Comparison of ENCODE assay signal across 20 cellular contexts in the genomic region with DNA sequence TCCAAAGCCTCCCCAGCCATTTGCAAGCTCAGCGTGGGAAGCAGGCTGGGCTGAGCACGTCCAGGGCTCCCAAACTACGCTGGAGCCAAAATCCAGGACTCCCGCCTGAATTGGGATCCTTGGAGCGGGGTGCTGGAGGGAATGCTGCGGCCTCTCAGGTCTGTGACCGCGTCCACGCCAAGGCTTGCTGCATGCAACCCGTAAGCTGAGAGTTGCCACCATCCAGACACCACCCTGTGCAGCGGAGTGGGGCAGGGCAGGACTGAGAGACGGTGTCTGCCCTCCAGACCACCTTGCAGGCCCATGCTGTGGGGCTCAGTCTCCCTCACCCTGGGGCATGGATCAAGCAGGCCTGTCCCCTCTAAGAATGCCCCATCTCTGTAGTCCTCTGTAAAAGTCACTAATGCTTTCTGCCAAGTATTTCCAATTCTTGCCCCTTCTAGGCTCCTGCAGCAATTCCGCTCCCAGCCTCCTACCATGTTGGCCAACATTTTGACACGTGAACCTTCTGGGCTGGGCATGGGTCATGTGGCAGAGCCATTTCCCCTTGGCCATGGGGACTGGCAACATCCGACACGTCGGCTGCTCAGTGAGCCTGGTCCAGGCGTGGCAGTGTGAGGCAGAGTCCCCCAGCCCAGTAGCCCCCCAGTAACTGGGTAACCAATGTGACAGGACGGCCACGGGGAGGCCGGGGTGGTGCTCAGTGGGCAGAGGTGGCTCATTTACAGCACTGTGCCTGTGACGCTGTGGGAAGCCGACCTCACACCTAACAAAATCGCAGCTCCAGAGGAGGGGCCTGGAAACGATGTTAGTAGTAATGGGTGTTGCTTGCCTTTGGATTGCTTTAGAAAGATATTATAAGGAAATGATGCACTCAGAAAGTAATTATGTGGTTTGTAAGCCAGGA. TPM values are rescaled to one million over a fixed set of nuclear protein-coding genes. Genes with fewer than 3 reads are reported as not detected.
DNase-seq lines count a peak whose midpoint lies in the region; ATAC-seq and TF ChIP-seq lines count a peak whose summit lies in the region.
"Had no signal": no experiment of that assay in that cellular context is flagged by ENCODE, and none has a peak within 500 bp of the region (broad histone marks: within the 10 kb centered on the region; RNA-seq: fewer than 3 reads in every experiment).

No MANE protein-coding gene starts in this region.

- peak; percentile 7 for DNase-seq in activated CD4-positive, alpha-beta memory T cell treated with anti-CD3 and anti-CD28 coated beads for 36 hours
- DNase-seq in activated CD4-positive, alpha-beta memory T cell treated with anti-CD3 and anti-CD28 coated beads, Interleukin-2, amount 10 ng/mL, durations not matched to agents 7 days and 5 days, result no peak
- DNase-seq in left lobe of liver (ENCODE audit: low spot score), result peak; percentile 41
- DNase-seq in smooth muscle cell (lab: John Stamatoyannopoulos, UW; ENCODE audit: unreplicated experiment), result no peak
- no peak for DNase-seq in NCI-H524 treated with DMSO at 0.1 percent for 48 hours (lab: John Stamatoyannopoulos, UW)
- DNase-seq in A673 (ENCODE audit: low spot score), result no peak
- DNase-seq: 8988T; CD4-positive, alpha-beta T cell; KBM-7; NCI-H1105 treated with DMSO at 0.1 percent for 48 hours; NCI-H146; NCI-H1930; NCI-H446 treated with DMSO at 0.1 percent for 48 hours; NCI-H526 treated with DMSO at 0.1 percent for 48 hours; SHP77 had no signal

- H3K27ac Mint-ChIP-seq in activated CD4-positive, alpha-beta memory T cell treated with anti-CD3 and anti-CD28 coated beads for 36 hours, result no peak overlapping the region
- no peak overlapping the region for H3K27ac Mint-ChIP-seq in activated CD4-positive, alpha-beta memory T cell treated with anti-CD3 and anti-CD28 coated beads, Interleukin-2, amount 10 ng/mL, durations not matched to agents 7 days and 5 days
- H3K27ac Mint-ChIP-seq: CD4-positive, alpha-beta T cell had no signal

- H3K27ac ChIP-seq in HEK293 (ENCODE audit: extremely low read depth, low read depth, low read length), result no peak overlapping the region
- no peak overlapping the region for H3K27ac ChIP-seq in smooth muscle cell (ENCODE audit: low read depth)
- H3K27ac ChIP-seq in A673 (ENCODE audit: low read depth, low read length, poor library complexity, severe bottlenecking), result no peak overlapping the region
- H3K27ac ChIP-seq: RWPE1 had no signal

- TF ChIP-seq CTCF in HEK293 (tag by site-specific recombination; IDR thresholded peaks at IDR 0.05) (no peak), smooth muscle cell (IDR thresholded peaks at IDR 0.05; ENCODE audit: borderline replicate concordance, insufficient read depth, poor library complexity, severe bottlenecking) (no peak), A673 (conservative IDR thresholded peaks at IDR 0.05; ENCODE audit: low read depth, low read length) (no peak)

- CTCF ChIA-PET in activated CD4-positive, alpha-beta memory T cell treated with anti-CD3 and anti-CD28 coated beads for 36 hours (lab: Charles Lee), result interaction anchor here (5.0 kb wide), 1 partner anchor 224 kb away, joined by 61 read pairs; no protein-coding TSS in a partner anchor
- CTCF ChIA-PET in activated CD4-positive, alpha-beta memory T cell treated with anti-CD3 and anti-CD28 coated beads, Interleukin-2, amount 10 ng/mL, durations not matched to agents 7 days and 5 days (lab: Charles Lee), result interaction anchor here (2.9 kb wide), 1 partner anchor 224 kb away, joined by 34 read pairs; no protein-coding TSS in a partner anchor
- CTCF ChIA-PET in HEK293 (lab: Yijun Ruan, JAX) (interaction anchor here (0.6 to 1.2 kb wide), 6 partner anchors 22 to 222 kb away, joined by 3 to 4 read pairs (median 3); no protein-coding TSS in a partner anchor), A673 (lab: Charles Lee) (no interaction called here)

- H3K36me3 ChIP-seq in HEK293 (ENCODE audit: control insufficient read depth in 2 of 2, insufficient read depth in 1 of 2, low read length in 2 of 2) (no peaks in the 10 kb centered on the region), smooth muscle cell (ENCODE audit: low read depth) (no peaks in the 10 kb centered on the region), A673 (ENCODE audit: insufficient read depth, low read length, poor library complexity, severe bottlenecking) (no peaks in the 10 kb centered on the region)

- no peaks in the 10 kb centered on the region; the same call in 1 of the 2 replicates for H3K9me3 ChIP-seq in HEK293 (ENCODE audit: control insufficient read depth, insufficient read depth, low read depth, low read length)
- H3K9me3 ChIP-seq in smooth muscle cell (replicated peaks; ENCODE audit: low read depth), result no peaks in the 10 kb centered on the region
- no peaks in the 10 kb centered on the region for H3K9me3 ChIP-seq in A673 (ENCODE audit: low read depth, low read length, poor library complexity, severe bottlenecking)

- H4K20me1 ChIP-seq in smooth muscle cell (ENCODE audit: low read depth), result no peaks in the 10 kb centered on the region

- no peaks in the 10 kb centered on the region for H3F3A ChIP-seq in smooth muscle cell (ENCODE audit: low read depth)

- H3K27me3 Mint-ChIP-seq in activated CD4-positive, alpha-beta memory T cell treated with anti-CD3 and anti-CD28 coated beads for 36 hours, result no peaks in the 10 kb centered on the region
- peaks cover 10% of the 10 kb centered on the region for H3K27me3 Mint-ChIP-seq in activated CD4-positive, alpha-beta memory T cell treated with anti-CD3 and anti-CD28 coated beads, Interleukin-2, amount 10 ng/mL, durations not matched to agents 7 days and 5 days
- H3K27me3 Mint-ChIP-seq: CD4-positive, alpha-beta T cell had no signal

- H3K36me3 Mint-ChIP-seq in activated CD4-positive, alpha-beta memory T cell treated with anti-CD3 and anti-CD28 coated beads for 36 hours, result no peaks in the 10 kb centered on the region
- H3K36me3 Mint-ChIP-seq in activated CD4-positive, alpha-beta memory T cell treated with anti-CD3 and anti-CD28 coated beads, Interleukin-2, amount 10 ng/mL, durations not matched to agents 7 days and 5 days (ENCODE audit: low read depth), result no peaks in the 10 kb centered on the region

- H3K4me2 ChIP-seq in smooth muscle cell, result peak overlapping the region; percentile 21

- POLR2A ChIA-PET in activated CD4-positive, alpha-beta memory T cell treated with anti-CD3 and anti-CD28 coated beads for 36 hours (lab: Charles Lee), result no interaction called here
- POLR2A ChIA-PET in activated CD4-positive, alpha-beta memory T cell treated with anti-CD3 and anti-CD28 coated beads, Interleukin-2, amount 10 ng/mL, durations not matched to agents 7 days and 5 days (lab: Charles Lee), result no interaction called here
- POLR2A ChIA-PET in HEK293 (lab: Yijun Ruan, JAX), result no interaction called here
- POLR2A ChIA-PET in A673 (lab: Charles Lee; ENCODE audit: low non-redundant PET), result no interaction called here

- WGBS in smooth muscle cell (ENCODE audit: low lambda C conversion rate), result 92% methylated on average over 25 of the region's 25 CpGs

- H3K27me3 ChIP-seq in smooth muscle cell (ENCODE audit: low read depth) (no peaks in the 10 kb centered on the region), A673 (replicated peaks; ENCODE audit: insufficient read depth, low read depth, low read length, poor library complexity) (no peaks in the 10 kb centered on the region)

- no TSS peak for BruUV-seq in A673 (replicated peaks; lab: Mats Ljungman, UMichigan)

- H2AFZ ChIP-seq in smooth muscle cell (ENCODE audit: low read depth), result peak overlapping the region; percentile 18

- H3K9ac ChIP-seq in smooth muscle cell (ENCODE audit: low read depth), result no peak overlapping the region

- no peaks in the 10 kb centered on the region for H3K4me1 ChIP-seq in HEK293 (ENCODE audit: control insufficient read depth, insufficient read depth, low read length)
- no peaks in the 10 kb centered on the region for H3K4me1 ChIP-seq in smooth muscle cell (ENCODE audit: low read depth)
- H3K4me1 ChIP-seq in A673 (ENCODE audit: insufficient read depth, low read length, poor library complexity, severe bottlenecking), result no peaks in the 10 kb centered on the region

- intact Hi-C loops in activated CD4-positive, alpha-beta memory T cell treated with anti-CD3 and anti-CD28 coated beads for 36 hours (cut with micrococcal nuclease), result no loop called here
- intact Hi-C loops in A673 (cut with micrococcal nuclease; ENCODE audit: unreplicated experiment), result loop anchor here (10.0 kb wide), 2 partner anchors 61 to 1049 kb away; no protein-coding TSS in a partner anchor

- no peak for ATAC-seq in left lobe of liver
- ATAC-seq: Panc1 had no signal

- H3K4me3 ChIP-seq in HEK293 (ENCODE audit: low read depth, low read length) (no peak overlapping the region), smooth muscle cell (no peak overlapping the region), A673 (ENCODE audit: low read depth, low read length, poor library complexity, severe bottlenecking) (no peak overlapping the region)

- H3K4me1 Mint-ChIP-seq in activated CD4-positive, alpha-beta memory T cell treated with anti-CD3 and anti-CD28 coated beads for 36 hours (ENCODE audit: low read depth), result peaks cover 4% of the 10 kb centered on the region
- peaks cover 10% of the 10 kb centered on the region for H3K4me1 Mint-ChIP-seq in activated CD4-positive, alpha-beta memory T cell treated with anti-CD3 and anti-CD28 coated beads, Interleukin-2, amount 10 ng/mL, durations not matched to agents 7 days and 5 days

- no peak overlapping the region for H3K4me3 Mint-ChIP-seq in activated CD4-positive, alpha-beta memory T cell treated with anti-CD3 and anti-CD28 coated beads for 36 hours
- no peak overlapping the region for H3K4me3 Mint-ChIP-seq in activated CD4-positive, alpha-beta memory T cell treated with anti-CD3 and anti-CD28 coated beads, Interleukin-2, amount 10 ng/mL, durations not matched to agents 7 days and 5 days
- H3K4me3 Mint-ChIP-seq: CD4-positive, alpha-beta T cell had no signal

- H3K9me3 Mint-ChIP-seq in activated CD4-positive, alpha-beta memory T cell treated with anti-CD3 and anti-CD28 coated beads for 36 hours, result no peaks in the 10 kb centered on the region
- no peaks in the 10 kb centered on the region for H3K9me3 Mint-ChIP-seq in activated CD4-positive, alpha-beta memory T cell treated with anti-CD3 and anti-CD28 coated beads, Interleukin-2, amount 10 ng/mL, durations not matched to agents 7 days and 5 days
- H3K9me3 Mint-ChIP-seq: CD4-positive, alpha-beta T cell had no signal

- H3K79me2 ChIP-seq in smooth muscle cell (ENCODE audit: low read depth), result no peaks in the 10 kb centered on the region

TF ChIP-seq in HEK293, 187 proteins besides CTCF, POLR2A, EP300 and RAD21 (continues in another document):
- no peak for TF ChIP-seq ZNF37A (tag by site-specific recombination; IDR thresholded peaks at IDR 0.05)
- no peak for TF ChIP-seq ZNF112 (tag by site-specific recombination; IDR thresholded peaks at IDR 0.05)
- TF ChIP-seq ZNF585B (tag by site-specific recombination; IDR thresholded peaks at IDR 0.05), result 0 out of 2 replicates have a peak, but pooled peaks have one; percentile 12
- no peak for TF ChIP-seq KLF10 (tag by site-specific recombination; IDR thresholded peaks at IDR 0.05)

RNA-seq across cellular contexts. Expression of gene PDE9A, which starts 57.9 kb away (rescaled TPM):
- total RNA-seq in activated CD4-positive, alpha-beta memory T cell treated with anti-CD3 and anti-CD28 coated beads for 36 hours, result 1 to 10 TPM; 7.5 to 8.6 TPM
- total RNA-seq in activated CD4-positive, alpha-beta memory T cell treated with anti-CD3 and anti-CD28 coated beads, Interleukin-2, amount 10 ng/mL, durations not matched to agents 7 days and 5 days, result 10 to 100 TPM; 13.9 to 14.3 TPM
- total RNA-seq in left lobe of liver, result 3.9 TPM
- 9.6 and 12.3 TPM in 2 replicates for total RNA-seq in smooth muscle cell
- 4.3 and 7.3 TPM in 2 replicates for polyA plus RNA-seq in smooth muscle cell
- total RNA-seq in A673 (2021), result 14.3 and 19.2 TPM in 2 replicates
- total RNA-seq: LHCN-M2, MCF 10A had no signal

Comparison
In these comparisons a context has a peak if more than half of its experiments do, and no peak if none do; other contexts are left out.
1. DNase-seq: peak in activated CD4-positive, alpha-beta memory T cell treated with anti-CD3 and anti-CD28 coated beads for 36 hours (single experiment) and left lobe of liver (single experiment); none in activated CD4-positive, alpha-beta memory T cell treated with anti-CD3 and anti-CD28 coated beads, Interleukin-2, amount 10 ng/mL, durations not matched to agents 7 days and 5 days (single experiment), smooth muscle cell (single experiment), NCI-H524 treated with DMSO at 0.1 percent for 48 hours (single experiment) and A673 (single experiment).